ENCODE assay signal across 23 cellular contexts in the genomic region with DNA sequence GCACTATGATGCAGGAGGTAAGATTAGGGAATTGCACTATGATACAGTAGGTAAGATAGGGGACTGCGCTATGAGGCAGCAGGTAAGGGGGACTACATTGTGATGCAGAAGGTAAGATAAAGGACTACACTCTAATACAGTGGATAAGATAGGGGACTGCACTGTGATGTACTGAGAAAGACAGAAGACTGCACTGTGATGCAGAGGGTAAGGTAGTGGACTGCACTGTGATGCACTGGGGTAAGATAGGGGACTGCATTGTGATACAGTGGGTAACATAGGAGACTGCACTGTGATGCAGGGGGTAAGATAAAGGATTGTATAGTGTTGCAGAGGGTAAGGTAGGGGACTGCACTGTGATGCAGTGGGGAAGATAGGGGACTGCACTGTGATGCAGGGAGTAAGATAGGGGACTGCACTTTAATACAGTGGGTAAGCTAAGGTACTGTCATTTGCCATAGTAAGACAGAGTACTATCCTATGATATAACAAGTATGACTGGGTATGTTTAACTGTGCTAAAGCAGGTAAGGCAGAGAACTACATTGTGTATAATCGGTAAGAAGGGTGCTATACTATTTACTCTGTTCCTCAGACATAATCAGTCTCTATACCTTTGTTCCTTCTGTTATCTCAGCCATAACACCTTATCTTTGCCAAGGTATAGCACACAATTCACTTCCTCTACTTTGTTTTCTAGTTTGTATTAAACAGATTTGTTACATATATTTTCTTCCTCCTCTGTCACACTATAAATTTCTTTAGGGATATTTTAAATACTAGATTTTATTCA.
"Had no signal": no experiment of that assay in that cellular context is flagged by ENCODE, and none has a peak within 500 bp of the region (broad histone marks: within the 10 kb centered on the region; RNA-seq: fewer than 3 reads in every experiment).

No MANE protein-coding gene starts in this region.

- H3K36me3 Mint-ChIP-seq: naive B cell had no signal

- H3K9me3 ChIP-seq: lower lobe of right lung, neutrophil, ovary, prostate gland, upper lobe of left lung had no signal

- H3K27ac Mint-ChIP-seq: activated naive CD8-positive, alpha-beta T cell treated with anti-CD3 and anti-CD28 coated beads, Interleukin-2, amount 50 U/mL, for 24 hours; dendritic cell treated with granulocyte-macrophage colony-stimulating factor and Interleukin-4, amounts not matched to agents 40 ng/mL and 50 ng/mL, for 4 days; naive B cell; T-helper 17 cell had no signal

- H3K27ac ChIP-seq: lower lobe of right lung, neutrophil, ovary, prostate gland, upper lobe of left lung had no signal

- H3K4me1 ChIP-seq: lower lobe of right lung, prostate gland, upper lobe of left lung had no signal

- H3K27me3 Mint-ChIP-seq: activated naive CD8-positive, alpha-beta T cell treated with anti-CD3 and anti-CD28 coated beads, Interleukin-2, amount 50 U/mL, for 24 hours; T-helper 17 cell had no signal

- H3K9me3 Mint-ChIP-seq: activated naive CD8-positive, alpha-beta T cell treated with anti-CD3 and anti-CD28 coated beads, Interleukin-2, amount 50 U/mL, for 24 hours; activated T-cell treated with anti-CD3 and anti-CD28 coated beads, Interleukin-2, amount 50 U/mL, for 4 hours; dendritic cell treated with granulocyte-macrophage colony-stimulating factor and Interleukin-4, amounts not matched to agents 40 ng/mL and 50 ng/mL, for 4 days had no signal

- H3K4me1 Mint-ChIP-seq: activated naive CD8-positive, alpha-beta T cell treated with anti-CD3 and anti-CD28 coated beads, Interleukin-2, amount 50 U/mL, for 24 hours; naive B cell; T-helper 17 cell had no signal

- H3K27me3 ChIP-seq: neutrophil, ovary, upper lobe of left lung had no signal

- H3K36me3 ChIP-seq: lower lobe of right lung, neutrophil, ovary, prostate gland, upper lobe of left lung had no signal

- DNase-seq: activated CD4-positive, alpha-beta T cell treated with anti-CD3 and anti-CD28 coated beads for 4 hours; activated CD4-positive, alpha-beta T cell treated with anti-CD3 and anti-CD28 coated beads, Interleukin-2, amount 50 U/mL, for 48 hours; activated CD4-positive, CD25-positive, alpha-beta regulatory T cell; activated CD8-positive, alpha-beta memory T cell treated with anti-CD3 and anti-CD28 coated beads, Interleukin-2, amount 50 U/mL, for 48 hours; activated gamma-delta T cell; activated naive CD4-positive, alpha-beta T cell treated with anti-CD3 and anti-CD28 coated beads, Interleukin-2, amount 50 U/mL, for 16 hours; activated naive CD8-positive, alpha-beta T cell treated with anti-CD3 and anti-CD28 coated beads, Interleukin-2, amount 50 U/mL, for 24 hours; activated T-cell treated with anti-CD3 and anti-CD28 coated beads, Interleukin-2, amount 50 U/mL, for 4 hours; effector CD4-positive, alpha-beta T cell; foreskin fibroblast; kidney; lower lobe of right lung; mesendoderm; naive B cell; ovary; stimulated activated CD4-positive, alpha-beta T cell treated with anti-CD3 and anti-CD28 coated beads, Interleukin-2, amount 100 ng/mL, for 24 hours; stimulated activated naive CD4-positive, alpha-beta T cell; T-helper 17 cell; upper lobe of left lung had no signal

- H3K4me3 ChIP-seq: lower lobe of right lung, ovary, prostate gland, upper lobe of left lung had no signal

- FAIRE-seq: endometrium, kidney had no signal

- H3K4me3 Mint-ChIP-seq: activated naive CD8-positive, alpha-beta T cell treated with anti-CD3 and anti-CD28 coated beads, Interleukin-2, amount 50 U/mL, for 24 hours; activated T-cell treated with anti-CD3 and anti-CD28 coated beads, Interleukin-2, amount 50 U/mL, for 4 hours; dendritic cell treated with granulocyte-macrophage colony-stimulating factor and Interleukin-4, amounts not matched to agents 40 ng/mL and 50 ng/mL, for 4 days; naive B cell; T-helper 17 cell had no signal

- ATAC-seq: lower lobe of right lung, T-helper 17 cell had no signal
